Comparison of ENCODE assay signal across 8 cellular contexts in the genomic region with DNA sequence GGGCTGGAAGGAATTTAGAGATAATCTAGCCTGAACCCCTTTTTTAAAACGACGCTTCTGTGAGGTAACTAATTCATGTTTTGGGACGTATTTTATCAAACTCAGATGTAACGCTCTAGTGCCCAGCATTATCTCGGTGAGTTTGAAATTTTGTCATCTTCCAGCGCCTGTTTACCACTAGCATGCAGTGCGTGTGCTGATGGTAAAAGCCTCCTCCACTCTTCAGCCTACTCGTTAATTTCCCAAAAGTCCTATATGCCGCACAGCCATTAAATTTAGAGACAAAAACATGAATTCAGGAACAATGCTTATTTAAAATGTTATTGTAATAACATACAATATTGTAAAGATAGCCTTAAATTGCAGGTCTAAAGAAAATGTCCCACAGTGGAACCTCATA. TPM values are rescaled to one million over a fixed set of nuclear protein-coding genes. Genes with fewer than 3 reads are reported as not detected.
DNase-seq lines count a peak whose midpoint lies in the region; ATAC-seq and TF ChIP-seq lines count a peak whose summit lies in the region.

No MANE protein-coding gene starts in this region.

- no peaks in the 10 kb centered on the region for H3F3A ChIP-seq in PC-3 (ENCODE audit: low read length, unreplicated experiment)

- H3K18ac ChIP-seq in mesendoderm (ENCODE audit: low read length): no peak overlapping the region

- H3K23ac ChIP-seq in mesendoderm (ENCODE audit: low read length): no peak overlapping the region

- H3K4me2 ChIP-seq in PC-3 (ENCODE audit: low read length) (peak overlapping the region; percentile 98), mesendoderm (ENCODE audit: low read length) (no peak overlapping the region)

- TSS peak; percentile 46 for BruUV-seq in PC-3 (replicated peaks; lab: Mats Ljungman, UMichigan)

- H3K36me3 ChIP-seq in PC-3 (ENCODE audit: low read depth, low read length) (no peaks in the 10 kb centered on the region), esophagus squamous epithelium (no peaks in the 10 kb centered on the region), mesendoderm (ENCODE audit: control insufficient read depth, insufficient read depth, low read length) (no peaks in the 10 kb centered on the region)

- no peak overlapping the region for H2AK5ac ChIP-seq in mesendoderm (ENCODE audit: low read length)

- no peak for TF ChIP-seq POLR2A in esophagus squamous epithelium (IDR thresholded peaks at IDR 0.05)

- H3K9me2 ChIP-seq in PC-3 (replicated peaks; ENCODE audit: low read length): no peaks in the 10 kb centered on the region

- H4K5ac ChIP-seq in mesendoderm (ENCODE audit: low read length): no peak overlapping the region

- peak; percentile 32 for DNase-seq in PC-3
- DNase-seq in esophagus squamous epithelium (lab: John Stamatoyannopoulos, UW): no peak
- no peak for DNase-seq in retinal pigment epithelial cell (ENCODE audit: low read depth)
- no peak for DNase-seq in anterior cingulate cortex (lab: John Stamatoyannopoulos, UW)
- DNase-seq in mesendoderm: no peak
- DNase-seq in activated CD4-positive, alpha-beta T cell treated with anti-CD3 and anti-CD28 coated beads, Interleukin-2, amount 50 U/mL, for 1 hour: no peak

- H3K4me1 ChIP-seq in PC-3 (ENCODE audit: insufficient read depth, low read length) (peaks cover 19% of the 10 kb centered on the region), esophagus squamous epithelium (peaks cover 11 to 55% (median 20%) of the 10 kb centered on the region in 3 donors), mesendoderm (ENCODE audit: control insufficient read depth, low read depth, low read length) (peaks cover 2% of the 10 kb centered on the region)

- no peak overlapping the region for H4K8ac ChIP-seq in mesendoderm (ENCODE audit: low read depth, low read length)

- no peak overlapping the region for H3K56ac ChIP-seq in mesendoderm (ENCODE audit: low read length)

- H3K79me1 ChIP-seq in mesendoderm (ENCODE audit: low read length): no peaks in the 10 kb centered on the region

- no peaks in the 10 kb centered on the region; the same call in 1 of the 2 replicates for H4K20me1 ChIP-seq in PC-3 (ENCODE audit: low read length)

- no peak for ATAC-seq in PC-3
- ATAC-seq in GM21360 (IDR thresholded peaks at IDR 0.05; ENCODE audit: unreplicated experiment): no peak

- no peak overlapping the region for H2BK5ac ChIP-seq in mesendoderm (ENCODE audit: low read length)

- 40 to 41% methylated on average over 9 of the region's 9 CpGs for WGBS in esophagus squamous epithelium, 2 donors
- WGBS in mesendoderm (ENCODE audit: extremely low coverage, insufficient coverage, low lambda C conversion rate): no CpG with 5 or more reads among the region's 9 CpGs

- CTCF ChIA-PET in PC-3 (lab: Charles Lee): no interaction called here

- H3K4ac ChIP-seq in mesendoderm (ENCODE audit: low read depth, low read length): no peak overlapping the region

- no peak overlapping the region for H2BK15ac ChIP-seq in mesendoderm (replicated peaks; ENCODE audit: low read depth)

- no peaks in the 10 kb centered on the region for H3K9me3 ChIP-seq in PC-3 (ENCODE audit: low read length)
- H3K9me3 ChIP-seq in esophagus squamous epithelium: no peaks in the 10 kb centered on the region

- H2BK120ac ChIP-seq in mesendoderm (ENCODE audit: low read depth, low read length): no peak overlapping the region

- POLR2A ChIA-PET in PC-3 (lab: Charles Lee; ENCODE audit: unreplicated experiment): no interaction called here

- peak overlapping the region; percentile 94 for H3K4me3 ChIP-seq in GM12875 (ENCODE audit: low read depth, low read length)
- H3K4me3 ChIP-seq in PC-3 (ENCODE audit: low read length): peak overlapping the region; percentile 93
- H3K4me3 ChIP-seq in esophagus squamous epithelium: peak overlapping the region; percentile 90 to 97 (median 94)
- H3K4me3 ChIP-seq in retinal pigment epithelial cell (ENCODE audit: low read length): peak overlapping the region; percentile 67
- no peak overlapping the region for H3K4me3 ChIP-seq in mesendoderm (ENCODE audit: low read length)

- peaks cover 82% of the 10 kb centered on the region for H3K79me2 ChIP-seq in PC-3 (ENCODE audit: low read length)
- no peaks in the 10 kb centered on the region for H3K79me2 ChIP-seq in mesendoderm (ENCODE audit: control insufficient read depth, insufficient read depth, low read length)

- H3K27ac ChIP-seq in PC-3 (ENCODE audit: low read length) (peak overlapping the region; percentile 86), esophagus squamous epithelium (peak overlapping the region; percentile 98 to 99 (median 99)), mesendoderm (ENCODE audit: low read depth, low read length) (no peak overlapping the region)

- H3K27me3 ChIP-seq in PC-3 (ENCODE audit: low read length) (no peaks in the 10 kb centered on the region), esophagus squamous epithelium (no peaks in the 10 kb centered on the region), mesendoderm (ENCODE audit: insufficient read depth, low read length, poor library complexity) (peaks cover 2% of the 10 kb centered on the region)

- H3K9ac ChIP-seq in PC-3 (ENCODE audit: low read length) (peak overlapping the region; percentile 91), mesendoderm (ENCODE audit: low read length) (no peak overlapping the region)

- intact Hi-C loops in PC-3 (cut with micrococcal nuclease): loop anchor here (1.0 to 10.0 kb wide), 7 partner anchors 29 to 341 kb away; partner anchors contain the start of genes PIGN and RELCH
- intact Hi-C loops in esophagus squamous epithelium (cut with DNase I): no loop called here

- TF ChIP-seq CTCF in GM12875 (IDR thresholded peaks at IDR 0.05; ENCODE audit: borderline replicate concordance, insufficient read depth, low read depth, low read length) (no peak), PC-3 (conservative IDR thresholded peaks at IDR 0.05; ENCODE audit: low read depth, low read length) (no peak), esophagus squamous epithelium (IDR thresholded peaks at IDR 0.05) (no peak), retinal pigment epithelial cell (conservative IDR thresholded peaks at IDR 0.05; ENCODE audit: low read depth, low read length) (no peak)

- 0 out of 2 replicates have a peak overlapping the region, but pooled peaks have one; percentile 89 for H2AFZ ChIP-seq in PC-3 (ENCODE audit: low read length)

RNA-seq across cellular contexts. Expression of gene ZCCHC2, which starts 2.8 kb away (rescaled TPM):
- 17.3 and 24.9 TPM in 2 replicates for total RNA-seq in PC-3 (2014; rRNA removed)
- 10 to 100 TPM in 3 of 4 donors, 1 to 10 TPM in 1; 9.3 to 15.3 (median 11.3) TPM for total RNA-seq in esophagus squamous epithelium
- polyA plus RNA-seq in mesendoderm (2013, experiment 1 of 2): 4.2 TPM
- polyA plus RNA-seq in mesendoderm (2013, experiment 2 of 2): 4.7 TPM
